13 cellular contexts compared by ENCODE assay signal in genomic region chr9:88874391-88874790, GRCh38.
DNase-seq lines count a peak whose midpoint lies in the region; ATAC-seq lines count a peak whose summit lies in the region.
"Had no signal": no experiment of that assay in that cellular context is flagged by ENCODE, and none has a peak within 500 bp of the region (broad histone marks: within the 10 kb centered on the region; RNA-seq: fewer than 3 reads in every experiment).

No MANE protein-coding gene starts in this region.

- DNase-seq in Daoy (ENCODE audit: low read depth) = peak; percentile 51
- DNase-seq in MV-4-11 (lab: John Stamatoyannopoulos, UW) = peak; percentile 40
- peak; percentile 66 for DNase-seq in adipocyte (ENCODE audit: low read depth)
- DNase-seq in inferior parietal cortex (ENCODE audit: extremely low spot score) = peak; percentile 5
- DNase-seq in nucleus accumbens (lab: John Stamatoyannopoulos, UW) = no peak
- no peak for DNase-seq in NCI-H1048 (lab: John Stamatoyannopoulos, UW)
- DNase-seq in NOMO-1 (lab: John Stamatoyannopoulos, UW; ENCODE audit: unreplicated experiment in 2 of 2) = no peak
- DNase-seq: activated B cell treated with CpG ODN at 0.5 μM for 24 hours; activated naive CD8-positive, alpha-beta T cell treated with anti-CD3 and anti-CD28 coated beads, Interleukin-2, amount 50 U/mL, for 24 hours; activated T-cell treated with anti-CD3 and anti-CD28 coated beads for 4 hours; naive thymus-derived CD4-positive, alpha-beta T cell; NCI-H2171 treated with DMSO at 0.1 percent for 48 hours had no signal

- H3K36me3 ChIP-seq in adipocyte (ENCODE audit: control insufficient read depth, insufficient read depth, low read length, severe bottlenecking) = no peaks in the 10 kb centered on the region

- H3K27me3 ChIP-seq in adipocyte (replicated peaks; ENCODE audit: control insufficient read depth, insufficient read depth, low read length) = no peaks in the 10 kb centered on the region

- ATAC-seq in HG02610 (IDR thresholded peaks at IDR 0.05; ENCODE audit: unreplicated experiment) = no peak
- ATAC-seq: activated naive CD8-positive, alpha-beta T cell treated with anti-CD3 and anti-CD28 coated beads, Interleukin-2, amount 50 U/mL, for 24 hours; naive thymus-derived CD4-positive, alpha-beta T cell had no signal

- no peaks in the 10 kb centered on the region for H3K9me3 ChIP-seq in adipocyte (ENCODE audit: control insufficient read depth, low read length)

- no peak overlapping the region for H3K9ac ChIP-seq in adipocyte (ENCODE audit: low read length)

- no peak overlapping the region for H3K4me3 ChIP-seq in adipocyte (ENCODE audit: low read length)

- H3K4me1 ChIP-seq in adipocyte (ENCODE audit: control insufficient read depth, insufficient read depth, low read length) = peaks cover 9% of the 10 kb centered on the region

Comparison
In these comparisons a context has a peak if more than half of its experiments do, and no peak if none do; other contexts are left out.
1. DNase-seq: peak in Daoy (single experiment), MV-4-11 (single experiment), adipocyte (single experiment) and inferior parietal cortex (single experiment); none in nucleus accumbens (0 of 56), NCI-H1048 (single experiment) and NOMO-1 (0 of 2).